Comparison of ENCODE assay signal across 10 cellular contexts in the genomic region with DNA sequence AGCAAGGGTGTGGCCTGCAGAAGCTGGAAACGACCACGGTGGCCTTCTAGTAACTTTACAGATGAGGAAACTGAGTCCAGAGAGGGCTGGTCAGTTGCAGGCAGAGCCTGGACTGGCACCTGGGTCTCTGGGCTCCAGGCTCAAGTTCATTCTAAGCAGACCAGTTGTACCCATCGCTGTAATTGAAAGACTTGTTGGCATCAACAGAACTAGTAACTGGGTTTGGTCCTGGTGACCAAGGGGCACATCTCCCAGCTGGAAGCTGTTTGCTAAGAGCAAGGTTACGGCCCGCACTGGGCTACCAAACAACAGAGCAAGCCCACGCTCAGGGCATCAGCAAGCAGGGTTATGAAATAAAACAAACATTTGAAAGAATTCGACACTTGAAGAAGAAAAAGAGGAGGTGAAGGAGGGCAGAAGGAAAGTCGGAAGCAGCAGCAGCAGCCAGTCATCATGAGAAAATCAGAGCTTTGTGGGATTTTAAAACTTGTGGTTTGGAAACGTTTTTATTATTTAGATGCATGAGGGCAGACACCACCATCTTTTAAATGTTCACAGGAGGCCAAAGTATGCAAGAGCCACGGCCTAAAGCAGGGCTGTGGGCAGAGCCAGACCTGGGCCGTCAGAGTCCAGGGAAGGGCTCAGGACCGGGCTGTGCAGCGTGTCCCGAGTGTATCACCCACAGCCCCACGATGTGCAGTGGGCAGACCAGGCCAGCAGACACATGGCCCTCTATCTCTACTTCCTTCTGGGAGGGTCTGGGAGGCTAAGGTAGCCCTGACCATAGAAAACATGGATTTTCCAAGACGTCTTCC.
DNase-seq lines count a peak whose midpoint lies in the region; ATAC-seq and TF ChIP-seq lines count a peak whose summit lies in the region.
"Had no signal": no experiment of that assay in that cellular context is flagged by ENCODE, and none has a peak within 500 bp of the region (broad histone marks: within the 10 kb centered on the region; RNA-seq: fewer than 3 reads in every experiment).

No MANE protein-coding gene starts in this region.

- TF ChIP-seq EP300 in gastroesophageal sphincter (IDR thresholded peaks at IDR 0.05): no peak

- no peak overlapping the region for H3K27ac ChIP-seq in thyroid gland
- no peak overlapping the region for H3K27ac ChIP-seq in gastroesophageal sphincter
- H3K27ac ChIP-seq in coronary artery: no peak overlapping the region
- H3K27ac ChIP-seq: breast epithelium, SK-N-MC had no signal

- H3K4me1 ChIP-seq in thyroid gland: no peaks in the 10 kb centered on the region
- peaks cover 0 to 20% (median 6%) of the 10 kb centered on the region in 3 donors for H3K4me1 ChIP-seq in gastroesophageal sphincter
- H3K4me1 ChIP-seq: breast epithelium had no signal

- H3K4me3 Mint-ChIP-seq in activated CD8-positive, alpha-beta T cell treated with anti-CD3 and anti-CD28 coated beads for 36 hours: no peak overlapping the region
- H3K4me3 Mint-ChIP-seq in naive B cell: peak overlapping the region in 5 of 8 donors; percentile 3 to 58 (median 30)

- no peak for TF ChIP-seq POLR2A in thyroid gland (IDR thresholded peaks at IDR 0.05)
- TF ChIP-seq POLR2A in gastroesophageal sphincter (IDR thresholded peaks at IDR 0.05): no peak

- H3K4me3 ChIP-seq in GM12875 (ENCODE audit: low read depth, low read length): peak overlapping the region; percentile 28
- H3K4me3 ChIP-seq in thyroid gland (replicated peaks in 1 of 3): no peak overlapping the region
- H3K4me3 ChIP-seq in gastroesophageal sphincter: no peak overlapping the region
- H3K4me3 ChIP-seq in coronary artery: no peak overlapping the region
- H3K4me3 ChIP-seq: breast epithelium, SK-N-MC had no signal

- H3K9me3 ChIP-seq in thyroid gland (no peaks in the 10 kb centered on the region), gastroesophageal sphincter (no peaks in the 10 kb centered on the region)
- H3K9me3 ChIP-seq: breast epithelium had no signal

- no peaks in the 10 kb centered on the region for H3K36me3 ChIP-seq in thyroid gland
- H3K36me3 ChIP-seq in gastroesophageal sphincter: no peaks in the 10 kb centered on the region
- H3K36me3 ChIP-seq: breast epithelium had no signal

- CTCF ChIA-PET in activated CD8-positive, alpha-beta T cell treated with anti-CD3 and anti-CD28 coated beads for 36 hours (lab: Charles Lee): interaction anchor here (1.1 to 3.2 kb wide), 4 partner anchors 32 to 224 kb away, joined by 3 to 9 read pairs (median 6); no protein-coding TSS in a partner anchor

- no peaks in the 10 kb centered on the region for H3K36me3 Mint-ChIP-seq in activated CD8-positive, alpha-beta T cell treated with anti-CD3 and anti-CD28 coated beads for 36 hours (ENCODE audit: low read depth)
- no peaks in the 10 kb centered on the region for H3K36me3 Mint-ChIP-seq in naive B cell

- WGBS in thyroid gland, 2 donors: 88 to 93% methylated on average over 16 of the region's 16 CpGs
- 64 to 100% methylated on average over 2 to 8 of the region's 16 CpGs for WGBS in gastroesophageal sphincter (ENCODE audit: low coverage in 1 of 2), 2 donors

- intact Hi-C loops in activated CD8-positive, alpha-beta T cell treated with anti-CD3 and anti-CD28 coated beads for 36 hours (cut with micrococcal nuclease): no loop called here
- intact Hi-C loops in thyroid gland (cut with DNase I): no loop called here

- H3K4me1 Mint-ChIP-seq in activated CD8-positive, alpha-beta T cell treated with anti-CD3 and anti-CD28 coated beads for 36 hours (ENCODE audit: low read depth): peaks cover 41% of the 10 kb centered on the region
- peaks cover 27 to 43% (median 33%) of the 10 kb centered on the region in 3 donors for H3K4me1 Mint-ChIP-seq in naive B cell

- ATAC-seq in HG02943 (IDR thresholded peaks at IDR 0.05; ENCODE audit: low read depth, unreplicated experiment): peak; percentile 8
- ATAC-seq in activated CD8-positive, alpha-beta T cell treated with anti-CD3 and anti-CD28 coated beads for 36 hours: no peak
- ATAC-seq in naive B cell (ENCODE audit: low read depth in 2 of 2): no peak
- ATAC-seq in gastroesophageal sphincter: no peak

- H3K9me3 Mint-ChIP-seq in activated CD8-positive, alpha-beta T cell treated with anti-CD3 and anti-CD28 coated beads for 36 hours: no peaks in the 10 kb centered on the region
- no peaks in the 10 kb centered on the region for H3K9me3 Mint-ChIP-seq in naive B cell

- POLR2A ChIA-PET in activated CD8-positive, alpha-beta T cell treated with anti-CD3 and anti-CD28 coated beads for 36 hours (lab: Charles Lee): interaction anchor here (1.4 to 1.5 kb wide), 2 partner anchors 11 to 56 kb away, joined by 3 to 7 read pairs; no protein-coding TSS in a partner anchor

- no peak for DNase-seq in activated CD8-positive, alpha-beta T cell treated with anti-CD3 and anti-CD28 coated beads for 36 hours
- DNase-seq in naive B cell: no peak
- no peak for DNase-seq in NCI-H510A treated with DMSO at 0.1 percent for 48 hours (lab: John Stamatoyannopoulos, UW)
- DNase-seq in thyroid gland: no peak
- no peak for DNase-seq in coronary artery (ENCODE audit: low spot score)

- TF ChIP-seq CTCF in GM12875 (IDR thresholded peaks at IDR 0.05; ENCODE audit: borderline replicate concordance, insufficient read depth, low read depth, low read length): no peak
- no peak for TF ChIP-seq CTCF in activated CD8-positive, alpha-beta T cell treated with anti-CD3 and anti-CD28 coated beads for 36 hours (IDR thresholded peaks at IDR 0.05)
- no peak for TF ChIP-seq CTCF in thyroid gland (IDR thresholded peaks at IDR 0.05)
- TF ChIP-seq CTCF in gastroesophageal sphincter (IDR thresholded peaks at IDR 0.05): no peak
- TF ChIP-seq CTCF in coronary artery (IDR thresholded peaks at IDR 0.05): no peak

- H3K27ac Mint-ChIP-seq in activated CD8-positive, alpha-beta T cell treated with anti-CD3 and anti-CD28 coated beads for 36 hours: peak overlapping the region; percentile 9
- peak overlapping the region in 1 of 6 donors; percentile 80 for H3K27ac Mint-ChIP-seq in naive B cell

- H3K27me3 Mint-ChIP-seq in activated CD8-positive, alpha-beta T cell treated with anti-CD3 and anti-CD28 coated beads for 36 hours: peaks cover 2% of the 10 kb centered on the region
- peaks cover 10 to 21% (median 17%) of the 10 kb centered on the region in 3 donors for H3K27me3 Mint-ChIP-seq in naive B cell

- H3K27me3 ChIP-seq in thyroid gland: no peaks in the 10 kb centered on the region
- H3K27me3 ChIP-seq in gastroesophageal sphincter: no peaks in the 10 kb centered on the region
- H3K27me3 ChIP-seq: breast epithelium had no signal
